In the genomic region with DNA sequence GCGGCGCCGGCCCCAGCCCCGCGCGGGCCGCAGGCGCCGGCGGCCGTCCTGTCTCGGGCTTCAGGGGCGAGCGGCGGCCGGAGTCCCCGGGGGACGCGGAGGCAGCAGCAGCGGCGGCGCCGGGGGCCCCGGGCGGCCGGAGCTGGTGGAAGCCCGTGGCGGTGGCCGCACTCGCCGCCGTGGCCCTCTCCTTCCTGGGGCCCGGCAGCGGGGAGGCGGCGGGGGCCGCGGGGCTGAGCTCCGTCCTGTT, we compare ENCODE assay signal across 8 cellular contexts. TPM values are rescaled to one million over a fixed set of nuclear protein-coding genes. Genes with fewer than 3 reads are reported as not detected.
A peak's percentile ranks its signal among the peaks of the same experiment; 100 is the strongest.
DNase-seq lines count a peak whose midpoint lies in the region; ATAC-seq and TF ChIP-seq lines count a peak whose summit lies in the region.
"Not testable (repeated sequence)": the region's sequence is repeated elsewhere in the genome, so short reads cannot be mapped to it uniquely, and the experiment has no call there.

No MANE protein-coding gene starts in this region.

- peaks cover 7 to 34% (median 8%) of the 10 kb centered on the region in 3 donors for H3K4me1 ChIP-seq in esophagus squamous epithelium
- H3K4me1 ChIP-seq in lung (ENCODE audit: control insufficient read depth in 2 of 2, insufficient read depth in 2 of 2, low read length in 2 of 2) = not testable (repeated sequence)

- CTCF ChIA-PET in BJ (lab: Yijun Ruan, JAX) = interaction anchor here (1.0 to 1.6 kb wide), 2 partner anchors 11 to 187 kb away, joined by 3 to 4 read pairs; partner anchors contain the start of gene ANKRD37

- not testable (repeated sequence) for DNase-seq in BJ (ENCODE audit: low read depth); HL-60 (ENCODE audit: low read depth in 1 of 2, low spot score in 1 of 2); esophagus squamous epithelium (lab: John Stamatoyannopoulos, UW); lung (ENCODE audit: low spot score); stimulated activated effector memory CD8-positive, alpha-beta T cell treated with anti-CD3 and anti-CD28 coated beads, Interleukin-12 subunit alpha, Interleukin-12 subunit beta, amount 100 ng/mL, for 72 hours (ENCODE audit: low spot score in 2 of 2)
- DNase-seq in activated T-cell treated with anti-CD3 and anti-CD28 coated beads for 1 hour (ENCODE audit: low read depth) = peak; percentile 28

- not testable (repeated sequence) for H3K27ac ChIP-seq in HL-60 (replicated peaks)
- H3K27ac ChIP-seq in esophagus squamous epithelium = peak overlapping the region; percentile 81 to 96 (median 92)
- peak overlapping the region; percentile 80 to 93 for H3K27ac ChIP-seq in lung (ENCODE audit: low read depth in 1 of 2, low read length in 1 of 2)

- not testable (repeated sequence) for H3K9me3 Mint-ChIP-seq in stimulated activated effector memory CD8-positive, alpha-beta T cell treated with anti-CD3 and anti-CD28 coated beads, Interleukin-12 subunit alpha, Interleukin-12 subunit beta, amount 100 ng/mL, for 72 hours

- peaks cover 47% of the 10 kb centered on the region for H3K4me1 Mint-ChIP-seq in stimulated activated effector memory CD8-positive, alpha-beta T cell treated with anti-CD3 and anti-CD28 coated beads, Interleukin-12 subunit alpha, Interleukin-12 subunit beta, amount 100 ng/mL, for 72 hours

- intact Hi-C loops in esophagus squamous epithelium (cut with DNase I) = loop anchor here (10.0 kb wide), 1 partner anchor 185 kb away; the partner anchor contains the start of genes ANKRD37 and LRP2BP

- H3K4me3 Mint-ChIP-seq in stimulated activated effector memory CD8-positive, alpha-beta T cell treated with anti-CD3 and anti-CD28 coated beads, Interleukin-12 subunit alpha, Interleukin-12 subunit beta, amount 100 ng/mL, for 72 hours = not testable (repeated sequence)

- not testable (repeated sequence) for H3K27ac Mint-ChIP-seq in stimulated activated effector memory CD8-positive, alpha-beta T cell treated with anti-CD3 and anti-CD28 coated beads, Interleukin-12 subunit alpha, Interleukin-12 subunit beta, amount 100 ng/mL, for 72 hours

- no CpG with 5 or more reads among the region's 39 CpGs for WGBS in esophagus squamous epithelium, 2 donors
- WGBS in lung, 2 donors = 0 to 1% methylated on average over 26 to 39 of the region's 39 CpGs

- H3K4me3 ChIP-seq in BJ (ENCODE audit: low read depth, low read length) (peak overlapping the region; percentile 55), HL-60 (replicated peaks; ENCODE audit: insufficient read depth, low read length) (peak overlapping the region; percentile 43), esophagus squamous epithelium (peak overlapping the region; percentile 64 to 83 (median 80)), lung (peak overlapping the region; percentile 79)

- H3K36me3 ChIP-seq in BJ (ENCODE audit: control insufficient read depth, insufficient read depth, low read length); esophagus squamous epithelium; lung (ENCODE audit: control insufficient read depth in 2 of 2, insufficient read depth in 2 of 2, low read length in 2 of 2): not testable (repeated sequence)

- H3K9me3 ChIP-seq in esophagus squamous epithelium; lung (ENCODE audit: control insufficient read depth in 2 of 2, insufficient read depth in 1 of 2, low read length in 1 of 2): not testable (repeated sequence)

- TF ChIP-seq POLR2A in esophagus squamous epithelium (IDR thresholded peaks at IDR 0.05) = not testable (repeated sequence)

- TF ChIP-seq CTCF in BJ (IDR thresholded peaks at IDR 0.05; ENCODE audit: insufficient read depth, low read depth, low read length); HL-60 (IDR thresholded peaks at IDR 0.05; ENCODE audit: insufficient read depth, low read length); esophagus squamous epithelium (IDR thresholded peaks at IDR 0.05); lung (IDR thresholded peaks at IDR 0.05; ENCODE audit: control extremely low read depth, extremely low read depth): not testable (repeated sequence)

- H3K27me3 ChIP-seq in BJ (ENCODE audit: control insufficient read depth, insufficient read depth, low read length); esophagus squamous epithelium; lung (ENCODE audit: control insufficient read depth, insufficient read depth): not testable (repeated sequence)
- peaks cover 38% of the 10 kb centered on the region for H3K27me3 ChIP-seq in HL-60 (ENCODE audit: insufficient read depth, poor library complexity, severe bottlenecking)

- not testable (repeated sequence) for H3K36me3 Mint-ChIP-seq in stimulated activated effector memory CD8-positive, alpha-beta T cell treated with anti-CD3 and anti-CD28 coated beads, Interleukin-12 subunit alpha, Interleukin-12 subunit beta, amount 100 ng/mL, for 72 hours

- POLR2A ChIA-PET in BJ (lab: Charles Lee) = interaction anchor here (1.1 kb wide), 1 partner anchor 10 kb away, joined by 3 read pairs; no protein-coding TSS in a partner anchor

- peak; percentile 13 for ATAC-seq in GM19395 (IDR thresholded peaks at IDR 0.05; ENCODE audit: unreplicated experiment)
- ATAC-seq in HG02763 (IDR thresholded peaks at IDR 0.05; ENCODE audit: unreplicated experiment) = peak; percentile 8
- ATAC-seq in lung (ENCODE audit: insufficient read depth, low FRiP score) = not testable (repeated sequence)
- peak; percentile 61 for ATAC-seq in stimulated activated effector memory CD8-positive, alpha-beta T cell treated with anti-CD3 and anti-CD28 coated beads, Interleukin-12 subunit alpha, Interleukin-12 subunit beta, amount 100 ng/mL, for 72 hours

RNA-seq across cellular contexts. Expression of gene SNX25, which starts 0.4 kb away (rescaled TPM):
- polyA plus RNA-seq in BJ (2011; rRNA removed) (11.7 and 22.5 TPM in 2 replicates), lung (10 to 100 TPM; 16.8 to 42.7 TPM)
- 30.3 and 50.8 TPM in 2 replicates for polyA minus RNA-seq in BJ (2011; rRNA and poly(A)+ RNA removed)
- total RNA-seq in esophagus squamous epithelium (10 to 100 TPM in 1 of 4 donors, 1 to 10 TPM in 3; 5.5 to 18.9 (median 7.5) TPM), lung (10 to 100 TPM; 56.0 to 95.4 TPM)

RNA-seq across cellular contexts. Expression of gene CFAP97, which starts 6.0 kb away (rescaled TPM):
- polyA plus RNA-seq in BJ (2011; rRNA removed) (16.4 and 35.3 TPM in 2 replicates), lung (10 to 100 TPM in 1 of 2 donors, 1 to 10 TPM in 1; 5.4 to 11.4 TPM)
- 13.1 and 14.3 TPM in 2 replicates for polyA minus RNA-seq in BJ (2011; rRNA and poly(A)+ RNA removed)
- total RNA-seq in esophagus squamous epithelium (10 to 100 TPM; 14.6 to 34.0 (median 20.0) TPM), lung (10 to 100 TPM; 32.5 to 39.2 TPM)
